14 cellular contexts compared by ENCODE assay signal in the genomic region with DNA sequence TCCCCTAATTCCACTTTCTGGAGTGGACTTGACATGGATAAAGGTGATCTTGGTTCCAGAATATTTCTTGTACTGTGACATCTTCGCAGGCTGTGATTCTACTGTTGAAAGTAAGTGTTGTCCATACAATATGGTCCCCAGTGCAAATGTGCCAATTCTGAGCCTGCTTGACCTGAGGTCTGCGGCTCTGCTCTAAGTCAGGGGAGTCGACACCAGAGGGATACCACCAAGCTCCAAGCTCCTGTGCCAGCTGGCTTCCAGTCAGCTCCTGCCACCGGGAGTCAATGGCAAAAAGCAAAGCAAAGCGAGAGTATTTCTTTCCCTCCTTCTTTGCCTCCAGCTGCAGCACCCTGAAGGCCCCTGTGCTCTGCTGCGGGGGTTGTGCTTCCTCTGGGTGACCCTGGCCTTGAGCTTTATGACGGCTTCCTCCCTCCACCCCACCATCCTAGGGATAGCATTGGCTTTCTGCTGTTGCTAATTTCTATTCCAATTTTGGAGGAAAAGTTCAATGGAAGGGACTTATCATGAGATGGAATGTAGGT. TPM values are rescaled to one million over a fixed set of nuclear protein-coding genes. Genes with fewer than 3 reads are reported as not detected.
A peak's percentile ranks its signal among the peaks of the same experiment; 100 is the strongest.
DNase-seq lines count a peak whose midpoint lies in the region; ATAC-seq and TF ChIP-seq lines count a peak whose summit lies in the region.
"Had no signal": no experiment of that assay in that cellular context is flagged by ENCODE, and none has a peak within 500 bp of the region (broad histone marks: within the 10 kb centered on the region; RNA-seq: fewer than 3 reads in every experiment).

No MANE protein-coding gene starts in this region.

- H3K4me1 ChIP-seq in cardiac muscle cell (ENCODE audit: low read depth) (no peaks in the 10 kb centered on the region), Panc1 (ENCODE audit: control insufficient read depth, insufficient read depth, low read length) (peaks cover 6% of the 10 kb centered on the region; the same call in 1 of the 2 replicates), left ventricle myocardium inferior (peaks cover 5% of the 10 kb centered on the region), psoas muscle (no peaks in the 10 kb centered on the region)
- H3K4me1 ChIP-seq: SJCRH30 had no signal

- no peaks in the 10 kb centered on the region for H3K36me3 ChIP-seq in cardiac muscle cell
- H3K36me3 ChIP-seq in Panc1 (ENCODE audit: control insufficient read depth, insufficient read depth, low read length) = no peaks in the 10 kb centered on the region; the same call in 1 of the 2 replicates
- peaks cover 17% of the 10 kb centered on the region for H3K36me3 ChIP-seq in left ventricle myocardium inferior
- peaks cover 0 to 13% of the 10 kb centered on the region in 2 donors for H3K36me3 ChIP-seq in psoas muscle (ENCODE audit: insufficient read depth in 1 of 2, low read depth in 1 of 2)

- H3K27me3 ChIP-seq in cardiac muscle cell (no peaks in the 10 kb centered on the region), Panc1 (ENCODE audit: control insufficient read depth, insufficient read depth, low read length) (no peaks in the 10 kb centered on the region), left ventricle myocardium inferior (ENCODE audit: low read depth) (no peaks in the 10 kb centered on the region), psoas muscle (ENCODE audit: insufficient read depth in 3 of 3, low read length in 2 of 3) (no peaks in the 10 kb centered on the region)
- H3K27me3 ChIP-seq: SJCRH30 had no signal

- no peak for TF ChIP-seq CTCF in cardiac muscle cell (IDR thresholded peaks at IDR 0.05; ENCODE audit: low read depth, low read length)
- no peak for TF ChIP-seq CTCF in Panc1 (IDR thresholded peaks at IDR 0.05)
- no peak for TF ChIP-seq CTCF in left ventricle myocardium inferior (IDR thresholded peaks at IDR 0.05; ENCODE audit: borderline replicate concordance)
- TF ChIP-seq CTCF in psoas muscle (IDR thresholded peaks at IDR 0.05) = no peak

- intact Hi-C loops in cardiac septum (cut with DNase I) = no loop called here
- intact Hi-C loops in Panc1 (cut with micrococcal nuclease; ENCODE audit: unreplicated experiment) = no loop called here
- intact Hi-C loops in left ventricle myocardium inferior (cut with micrococcal nuclease) = no loop called here
- intact Hi-C loops in psoas muscle (cut with DNase I) = no loop called here

- H3K9me3 ChIP-seq in cardiac muscle cell (ENCODE audit: low read depth) = no peaks in the 10 kb centered on the region
- no peaks in the 10 kb centered on the region for H3K9me3 ChIP-seq in Panc1 (ENCODE audit: control insufficient read depth, insufficient read depth, low read depth, low read length)
- no peaks in the 10 kb centered on the region for H3K9me3 ChIP-seq in left ventricle myocardium inferior (replicated peaks)
- no peaks in the 10 kb centered on the region for H3K9me3 ChIP-seq in psoas muscle
- H3K9me3 ChIP-seq: SJCRH30 had no signal

- H3K4me3 ChIP-seq in cardiac muscle cell (no peak overlapping the region), Panc1 (ENCODE audit: low read depth in 2 of 2, low read length in 2 of 2) (no peak overlapping the region), left ventricle myocardium inferior (no peak overlapping the region), psoas muscle (no peak overlapping the region)
- H3K4me3 ChIP-seq: SJCRH30 had no signal

- H3K27ac ChIP-seq in cardiac muscle cell (peak overlapping the region; percentile 66), Panc1 (ENCODE audit: low read length) (peak overlapping the region; percentile 62; the same call in 1 of the 2 replicates), left ventricle myocardium inferior (replicated peaks) (peak overlapping the region; percentile 6), psoas muscle (no peak overlapping the region)
- H3K27ac ChIP-seq: SJCRH30 had no signal

- CTCF ChIA-PET in Panc1 (lab: Charles Lee) = no interaction called here

- DNase-seq in cardiac muscle cell (ENCODE audit: low read depth in 1 of 2, low spot score in 1 of 2) (no peak), cardiac septum (ENCODE audit: low spot score) (no peak), Panc1 (ENCODE audit: low read depth, low spot score) (no peak), left ventricle myocardium inferior (no peak), psoas muscle (no peak), NCI-H1694 treated with DMSO at 0.1 percent for 48 hours (lab: John Stamatoyannopoulos, UW) (no peak)
- DNase-seq in activated effector memory CD4-positive, alpha-beta T cell treated with anti-CD3 and anti-CD28 coated beads, Interleukin-2, amount 50 U/mL, for 16 hours = no peak
- DNase-seq: CD4-positive, CD25-positive, alpha-beta regulatory T cell; DMS79; NCI-H1694; NCI-H774; SJCRH30 had no signal

- in situ Hi-C loops in Panc1 (cut with HindIII; ENCODE audit: low pct_unique_long_range_greater_than_20kb, low sequenced_read_pairs) = no loop called here

- WGBS in psoas muscle, 3 donors = 45 to 55% (median 47%) methylated on average over 7 of the region's 7 CpGs

- no peak for ATAC-seq in Panc1
- ATAC-seq in psoas muscle = peak in 3 of 4 donors; percentile 29 to 36 (median 31)
- no peak for ATAC-seq in GM21528 (IDR thresholded peaks at IDR 0.05; ENCODE audit: low FRiP score, unreplicated experiment)
- ATAC-seq: HCT116 had no signal

- BruUV-seq in Panc1 (replicated peaks; lab: Mats Ljungman, UMichigan) = no TSS peak

- POLR2A ChIA-PET in Panc1 (lab: Charles Lee) = no interaction called here

RNA-seq across cellular contexts. Expression of gene SLC35F5, which starts 50.4 kb away (rescaled TPM):
- total RNA-seq in cardiac muscle cell (42.2 and 48.4 TPM in 2 replicates), cardiac septum (66.3 TPM), Panc1 (2021; ENCODE audit: unreplicated experiment) (89.8 TPM), left ventricle myocardium inferior (61.4 TPM), psoas muscle (10 to 100 TPM; 45.7 to 86.3 (median 50.7) TPM)
- polyA plus RNA-seq in cardiac muscle cell (27.6 and 62.8 TPM in 2 replicates), psoas muscle (10 to 100 TPM; 23.1 to 54.6 (median 37.6) TPM)
- polyA plus RNA-seq in Panc1 (2012; ENCODE audit: insufficient read length) = 34.3 TPM

Comparison
In these comparisons a context has a peak if more than half of its experiments do, and no peak if none do; other contexts are left out.
1. ATAC-seq: peak in psoas muscle (3 of 4); none in Panc1 (single experiment) and GM21528 (single experiment).